ENCODE assay signal across 12 cellular contexts in genomic region chr17:48843172-48843900, GRCh38. TPM values are rescaled to one million over a fixed set of nuclear protein-coding genes. Genes with fewer than 3 reads are reported as not detected.
A peak's percentile ranks its signal among the peaks of the same experiment; 100 is the strongest.
DNase-seq lines count a peak whose midpoint lies in the region; ATAC-seq and TF ChIP-seq lines count a peak whose summit lies in the region.
"Had no signal": no experiment of that assay in that cellular context is flagged by ENCODE, and none has a peak within 500 bp of the region (broad histone marks: within the 10 kb centered on the region; RNA-seq: fewer than 3 reads in every experiment).

No MANE protein-coding gene starts in this region.

- H3K9me3 Mint-ChIP-seq in activated naive CD4-positive, alpha-beta T cell treated with anti-CD3 and anti-CD28 coated beads, Interleukin-2, amount 50 U/mL, for 24 hours: no peaks in the 10 kb centered on the region
- no peaks in the 10 kb centered on the region for H3K9me3 Mint-ChIP-seq in activated naive CD4-positive, alpha-beta T cell treated with anti-CD3 and anti-CD28 coated beads for 36 hours
- H3K9me3 Mint-ChIP-seq: endodermal cell had no signal

- no peak overlapping the region for H4K8ac ChIP-seq in mesenchymal stem cell (ENCODE audit: low read length)
- no peak overlapping the region for H4K8ac ChIP-seq in mesendoderm (ENCODE audit: low read depth, low read length)

- H2BK120ac ChIP-seq in mesenchymal stem cell (ENCODE audit: low read depth, low read length): no peak overlapping the region
- H2BK120ac ChIP-seq in mesendoderm (ENCODE audit: low read depth, low read length): no peak overlapping the region

- no peaks in the 10 kb centered on the region for H3K79me2 ChIP-seq in mesendoderm (ENCODE audit: control insufficient read depth, insufficient read depth, low read length)

- H3K4me3 Mint-ChIP-seq in activated naive CD4-positive, alpha-beta T cell treated with anti-CD3 and anti-CD28 coated beads, Interleukin-2, amount 50 U/mL, for 24 hours: peak overlapping the region; percentile 20
- H3K4me3 Mint-ChIP-seq in activated naive CD4-positive, alpha-beta T cell treated with anti-CD3 and anti-CD28 coated beads for 36 hours: no peak overlapping the region
- H3K4me3 Mint-ChIP-seq: endodermal cell had no signal

- H2AFZ ChIP-seq in mesenchymal stem cell (ENCODE audit: low read depth, low read length): no peak overlapping the region

- ATAC-seq in GM19395 (IDR thresholded peaks at IDR 0.05; ENCODE audit: unreplicated experiment): no peak

- no peak overlapping the region for H4K91ac ChIP-seq in mesenchymal stem cell (ENCODE audit: low read length)

- H2BK5ac ChIP-seq in mesenchymal stem cell (ENCODE audit: low read depth, low read length, poor library complexity, severe bottlenecking) (no peak overlapping the region), mesendoderm (ENCODE audit: low read length) (no peak overlapping the region)

- no peak overlapping the region for H2BK12ac ChIP-seq in mesenchymal stem cell (ENCODE audit: low read length in 2 of 2)

- H3K23ac ChIP-seq in mesenchymal stem cell (ENCODE audit: low read length in 2 of 2): no peak overlapping the region
- no peak overlapping the region for H3K23ac ChIP-seq in mesendoderm (ENCODE audit: low read length)

- CTCF ChIA-PET in activated naive CD4-positive, alpha-beta T cell treated with anti-CD3 and anti-CD28 coated beads for 36 hours (lab: Charles Lee): interaction anchor here (0.6 to 1.5 kb wide), 4 partner anchors 12 to 352 kb away, joined by 3 to 4 read pairs (median 4); partner anchors contain the start of gene CALCOCO2

- H3K4me2 ChIP-seq in mesenchymal stem cell (ENCODE audit: low read length, poor library complexity, severe bottlenecking): no peak overlapping the region
- H3K4me2 ChIP-seq in mesendoderm (ENCODE audit: low read length): no peak overlapping the region

- WGBS in mesenchymal stem cell: 90% methylated on average over 6 of the region's 6 CpGs
- no CpG with 5 or more reads among the region's 6 CpGs for WGBS in mesendoderm (ENCODE audit: extremely low coverage, insufficient coverage, low lambda C conversion rate)

- peaks cover 14% of the 10 kb centered on the region for H3K36me3 Mint-ChIP-seq in activated naive CD4-positive, alpha-beta T cell treated with anti-CD3 and anti-CD28 coated beads, Interleukin-2, amount 50 U/mL, for 24 hours
- peaks cover 20% of the 10 kb centered on the region for H3K36me3 Mint-ChIP-seq in activated naive CD4-positive, alpha-beta T cell treated with anti-CD3 and anti-CD28 coated beads for 36 hours (ENCODE audit: low read depth)

- no peak for DNase-seq in activated naive CD4-positive, alpha-beta T cell treated with anti-CD3 and anti-CD28 coated beads for 36 hours
- peak; percentile 10 for DNase-seq in dermis blood vessel endothelial cell
- DNase-seq in mesenchymal stem cell: peak; percentile 40
- DNase-seq in uterus: no peak
- no peak for DNase-seq in activated CD4-positive, alpha-beta T cell treated with anti-CD3 and anti-CD28 coated beads for 4 hours
- no peak for DNase-seq in mesendoderm
- DNase-seq: endodermal cell, H7, kidney glomerular epithelial cell, NCI-H1048 had no signal

- H3K27ac ChIP-seq in mesenchymal stem cell (ENCODE audit: low read length, poor library complexity, severe bottlenecking) (no peak overlapping the region), uterus (peak overlapping the region; percentile 88 to 89), mesendoderm (ENCODE audit: low read depth, low read length) (no peak overlapping the region)

- H3K27ac Mint-ChIP-seq in activated naive CD4-positive, alpha-beta T cell treated with anti-CD3 and anti-CD28 coated beads, Interleukin-2, amount 50 U/mL, for 24 hours: no peak overlapping the region
- H3K27ac Mint-ChIP-seq in activated naive CD4-positive, alpha-beta T cell treated with anti-CD3 and anti-CD28 coated beads for 36 hours: no peak overlapping the region
- H3K27ac Mint-ChIP-seq: endodermal cell had no signal

- H3K56ac ChIP-seq in mesendoderm (ENCODE audit: low read length): no peak overlapping the region

- H3K4me3 ChIP-seq in mesenchymal stem cell (ENCODE audit: insufficient read depth in 1 of 2, low read depth in 1 of 2, low read length in 2 of 2): no peak overlapping the region
- H3K4me3 ChIP-seq in uterus: no peak overlapping the region
- H3K4me3 ChIP-seq in mesendoderm (ENCODE audit: low read length): no peak overlapping the region

- no peak overlapping the region for H3K4ac ChIP-seq in mesenchymal stem cell (ENCODE audit: low read depth in 1 of 2, low read length in 2 of 2)
- H3K4ac ChIP-seq in mesendoderm (ENCODE audit: low read depth, low read length): no peak overlapping the region

- H2AK5ac ChIP-seq in mesenchymal stem cell (ENCODE audit: low read length, severe bottlenecking): no peak overlapping the region
- no peak overlapping the region for H2AK5ac ChIP-seq in mesendoderm (ENCODE audit: low read length)

- H3K27me3 Mint-ChIP-seq in activated naive CD4-positive, alpha-beta T cell treated with anti-CD3 and anti-CD28 coated beads, Interleukin-2, amount 50 U/mL, for 24 hours: no peaks in the 10 kb centered on the region
- no peaks in the 10 kb centered on the region for H3K27me3 Mint-ChIP-seq in activated naive CD4-positive, alpha-beta T cell treated with anti-CD3 and anti-CD28 coated beads for 36 hours (ENCODE audit: low read depth)

- H3K14ac ChIP-seq in mesenchymal stem cell (ENCODE audit: low read length in 2 of 2): no peak overlapping the region

- no peak overlapping the region for H2BK15ac ChIP-seq in mesenchymal stem cell (ENCODE audit: low read depth, poor library complexity, severe bottlenecking)
- H2BK15ac ChIP-seq in mesendoderm (replicated peaks; ENCODE audit: low read depth): no peak overlapping the region

- intact Hi-C loops in activated naive CD4-positive, alpha-beta T cell treated with anti-CD3 and anti-CD28 coated beads for 36 hours (cut with micrococcal nuclease): no loop called here
- intact Hi-C loops in uterus (cut with DNase I; ENCODE audit: low total_unique reads): no loop called here

- peaks cover 37% of the 10 kb centered on the region for H3K4me1 Mint-ChIP-seq in activated naive CD4-positive, alpha-beta T cell treated with anti-CD3 and anti-CD28 coated beads, Interleukin-2, amount 50 U/mL, for 24 hours
- peaks cover 39% of the 10 kb centered on the region for H3K4me1 Mint-ChIP-seq in activated naive CD4-positive, alpha-beta T cell treated with anti-CD3 and anti-CD28 coated beads for 36 hours (ENCODE audit: low read depth)

- peaks cover 6% of the 10 kb centered on the region for H3K79me1 ChIP-seq in mesenchymal stem cell (replicated peaks; ENCODE audit: low read length, poor library complexity, severe bottlenecking)
- H3K79me1 ChIP-seq in mesendoderm (ENCODE audit: low read length): no peaks in the 10 kb centered on the region

- TF ChIP-seq POLR2A in uterus (IDR thresholded peaks at IDR 0.05): no peak

- no peak for TF ChIP-seq CTCF in uterus (IDR thresholded peaks at IDR 0.05)

- H3K9me3 ChIP-seq in mesenchymal stem cell (ENCODE audit: control insufficient read depth, low read length) (no peaks in the 10 kb centered on the region), uterus (no peaks in the 10 kb centered on the region)

- H3K18ac ChIP-seq in mesenchymal stem cell (ENCODE audit: low read depth in 1 of 2, low read length in 2 of 2) (no peak overlapping the region), mesendoderm (ENCODE audit: low read length) (no peak overlapping the region)

- H3K4me1 ChIP-seq in mesenchymal stem cell (ENCODE audit: control insufficient read depth, insufficient read depth, low read depth, low read length) (peaks cover 2% of the 10 kb centered on the region), uterus (peaks cover 12 to 18% of the 10 kb centered on the region in 2 donors), mesendoderm (ENCODE audit: control insufficient read depth, low read depth, low read length) (no peaks in the 10 kb centered on the region)

- no peaks in the 10 kb centered on the region for H3K27me3 ChIP-seq in mesenchymal stem cell (ENCODE audit: control insufficient read depth in 1 of 2, insufficient read depth in 1 of 2, low read length in 2 of 2)
- H3K27me3 ChIP-seq in uterus: no peaks in the 10 kb centered on the region
- H3K27me3 ChIP-seq in mesendoderm (ENCODE audit: insufficient read depth, low read length, poor library complexity): no peaks in the 10 kb centered on the region

- H3K9ac ChIP-seq in mesenchymal stem cell (ENCODE audit: low read length) (no peak overlapping the region), mesendoderm (ENCODE audit: low read length) (no peak overlapping the region)

- H4K5ac ChIP-seq in mesendoderm (ENCODE audit: low read length): no peak overlapping the region

- H3K36me3 ChIP-seq in mesenchymal stem cell (ENCODE audit: control insufficient read depth in 1 of 2, insufficient read depth in 2 of 2, low read depth in 1 of 2, low read length in 2 of 2): peaks cover 2 to 49% of the 10 kb centered on the region in 2 experiments
- H3K36me3 ChIP-seq in uterus: no peaks in the 10 kb centered on the region
- H3K36me3 ChIP-seq in mesendoderm (ENCODE audit: control insufficient read depth, insufficient read depth, low read length): peaks cover 3% of the 10 kb centered on the region

RNA-seq across cellular contexts. Expression of gene CALCOCO2, which starts 12.5 kb away (rescaled TPM):
- total RNA-seq in activated naive CD4-positive, alpha-beta T cell treated with anti-CD3 and anti-CD28 coated beads for 36 hours: 10 to 100 TPM; 78.2 to 80.3 TPM
- total RNA-seq in dermis blood vessel endothelial cell: 50.2 and 78.3 TPM in 2 replicates
- polyA plus RNA-seq in mesenchymal stem cell (2013, experiment 1 of 2): 89.1 TPM
- polyA plus RNA-seq in mesenchymal stem cell (2013, experiment 2 of 2): 88.4 TPM
- total RNA-seq in uterus: 100 to 1,000 TPM in 2 of 4 donors, 10 to 100 TPM in 2; 40.9 to 318 (median 118) TPM
- 10.3 TPM for polyA plus RNA-seq in mesendoderm (2013, experiment 1 of 2)
- 12.1 TPM for polyA plus RNA-seq in mesendoderm (2013, experiment 2 of 2)

RNA-seq across cellular contexts. Expression of gene TTLL6, which starts 26.3 kb away (rescaled TPM):
- not detected for total RNA-seq in activated naive CD4-positive, alpha-beta T cell treated with anti-CD3 and anti-CD28 coated beads for 36 hours
- total RNA-seq in dermis blood vessel endothelial cell (not detected in 2 replicates), uterus (under 1 TPM in 2 of 4 donors, not detected in 2; 0.41 to 0.91 TPM)
- 1.9 TPM for polyA plus RNA-seq in mesenchymal stem cell (2013, experiment 1 of 2)
- 1.7 TPM for polyA plus RNA-seq in mesenchymal stem cell (2013, experiment 2 of 2)
- polyA plus RNA-seq in mesendoderm (2013, experiment 1 of 2): 0.14 TPM
- 0.25 TPM for polyA plus RNA-seq in mesendoderm (2013, experiment 2 of 2)

RNA-seq across cellular contexts. Expression of gene ATP5MC1, which starts 49.3 kb away (rescaled TPM):
- 100 to 1,000 TPM; 144 to 149 TPM for total RNA-seq in activated naive CD4-positive, alpha-beta T cell treated with anti-CD3 and anti-CD28 coated beads for 36 hours
- 46.6 and 58.8 TPM in 2 replicates for total RNA-seq in dermis blood vessel endothelial cell
- polyA plus RNA-seq in mesenchymal stem cell (2013, experiment 1 of 2): 132 TPM
- 123 TPM for polyA plus RNA-seq in mesenchymal stem cell (2013, experiment 2 of 2)
- total RNA-seq in uterus: 10 to 100 TPM; 12.8 to 45.9 (median 23.8) TPM
- polyA plus RNA-seq in mesendoderm (2013, experiment 1 of 2): 153 TPM
- polyA plus RNA-seq in mesendoderm (2013, experiment 2 of 2): 158 TPM

Comparison
In these comparisons a context has a peak if more than half of its experiments do, and no peak if none do; other contexts are left out.
1. DNase-seq: peak in dermis blood vessel endothelial cell (single experiment) and mesenchymal stem cell (single experiment); none in activated naive CD4-positive, alpha-beta T cell treated with anti-CD3 and anti-CD28 coated beads for 36 hours (single experiment), uterus (0 of 2), activated CD4-positive, alpha-beta T cell treated with anti-CD3 and anti-CD28 coated beads for 4 hours (0 of 2) and mesendoderm (single experiment).
2. H3K27ac ChIP-seq: peak in uterus (2 of 2); none in mesenchymal stem cell (single experiment) and mesendoderm (single experiment).